ENCODE assay signal across 28 cellular contexts in the genomic region with DNA sequence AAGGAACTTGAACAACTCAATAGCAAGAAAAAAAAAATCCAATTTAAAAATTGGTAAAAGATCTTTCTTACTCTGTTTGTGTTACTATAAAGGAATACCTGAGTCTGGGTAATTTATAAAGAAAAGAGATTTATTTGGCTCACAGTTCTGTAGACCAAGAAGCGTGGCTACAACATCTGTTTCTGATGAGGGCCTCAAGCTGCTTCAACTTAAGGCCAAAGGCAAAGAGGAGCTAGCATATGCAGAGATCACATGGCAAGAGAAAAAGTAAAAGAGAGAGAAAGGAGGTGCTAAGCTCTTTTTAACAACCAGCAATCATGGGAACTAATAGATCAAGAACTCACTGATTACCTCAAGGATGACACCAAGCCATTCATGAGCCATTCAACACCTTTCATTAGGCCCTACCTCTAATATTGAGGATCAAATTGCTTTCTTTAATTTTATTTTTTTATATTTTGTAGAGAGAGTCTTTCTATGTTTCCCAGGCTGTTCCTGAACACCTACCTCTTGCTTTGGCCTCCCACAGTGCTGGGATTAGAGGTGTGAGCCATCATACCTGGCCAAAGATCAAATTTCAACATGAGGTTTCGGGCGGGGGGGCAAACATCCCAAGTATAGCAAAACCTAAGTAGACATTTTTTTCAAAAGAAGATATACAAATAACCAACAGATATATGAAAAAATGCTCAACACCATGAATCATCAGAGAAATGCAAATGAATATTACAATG. TPM values are rescaled to one million over a fixed set of nuclear protein-coding genes. Genes with fewer than 3 reads are reported as not detected.
"Had no signal": no experiment of that assay in that cellular context is flagged by ENCODE, and none has a peak within 500 bp of the region (broad histone marks: within the 10 kb centered on the region; RNA-seq: fewer than 3 reads in every experiment).

No MANE protein-coding gene starts in this region.

- DNase-seq: hippocampal formation; immature natural killer cell; kidney; left colon; left lung; lower lobe of right lung; mammary epithelial cell; mesenchymal stem cell; midbrain; mucosa of descending colon; naive thymus-derived CD4-positive, alpha-beta T cell; ovary; stimulated activated CD4-positive, alpha-beta T cell treated with anti-CD3 and anti-CD28 coated beads, Interleukin-12 subunit alpha, Interleukin-12 subunit beta, amount 100 ng/mL, for 4 hours; stimulated activated CD4-positive, alpha-beta T cell treated with anti-CD3 and anti-CD28 coated beads, Interleukin-15, amount 100 ng/mL, for 24 hours; stimulated activated CD4-positive, alpha-beta T cell treated with anti-CD3 and anti-CD28 coated beads, Interleukin-2, amount 100 ng/mL, for 24 hours; stimulated activated CD4-positive, alpha-beta T cell treated with anti-CD3 and anti-CD28 coated beads, Interleukin-4, amount 100 ng/mL, for 1 hour; stimulated activated naive B cell treated with anti-CD40 and anti-IgM and Interleukin-4, amounts not matched to agents 10 μg/mL and 1 μg/mL and 100 μg/mL, for 72 hours; stimulated activated naive CD8-positive, alpha-beta T cell treated with anti-CD3 and anti-CD28 coated beads, Interleukin-15, Interleukin-2, amounts not matched to agents 100 U/mL and 50 U/mL, for 24 hours; stomach; testis; thyroid gland; transverse colon; upper lobe of left lung had no signal

- H3K36me3 ChIP-seq: left lung, lower lobe of right lung, ovary, right atrium auricular region, stomach, thyroid gland, transverse colon, upper lobe of left lung, vagina had no signal

- H3K9me3 ChIP-seq: ovary, testis, thyroid gland, vagina had no signal

- ATAC-seq: left colon; left lung; lower lobe of right lung; mucosa of descending colon; naive thymus-derived CD4-positive, alpha-beta T cell; natural killer cell treated with Interleukin-12 subunit alpha and Interleukin-12 subunit beta and Interleukin-15 and Interleukin-18, amount 100 ng/mL, for 72 hours; sciatic nerve; stimulated activated naive B cell treated with anti-CD40 and anti-IgM and Interleukin-4, amounts not matched to agents 10 μg/mL and 1 μg/mL and 100 μg/mL, for 72 hours; stimulated activated naive CD8-positive, alpha-beta T cell treated with anti-CD3 and anti-CD28 coated beads, Interleukin-15, Interleukin-2, amounts not matched to agents 100 U/mL and 50 U/mL, for 24 hours had no signal

- H3K27me3 ChIP-seq: left lung, ovary, right atrium auricular region, stomach, testis, thyroid gland, transverse colon, upper lobe of left lung, vagina had no signal

- H3K4me1 ChIP-seq: left lung, lower lobe of right lung, right atrium auricular region, stomach, testis, thyroid gland, transverse colon, upper lobe of left lung, vagina had no signal

- H3K4me3 ChIP-seq: left lung, lower lobe of right lung, mucosa of descending colon, ovary, right atrium auricular region, skin epidermis, stomach, testis, thyroid gland, transverse colon, upper lobe of left lung, vagina had no signal

- H3K27ac ChIP-seq: left lung, lower lobe of right lung, ovary, right atrium auricular region, skin epidermis, stomach, testis, thyroid gland, transverse colon, upper lobe of left lung, vagina had no signal

RNA-seq across cellular contexts. Expression of a gene that starts 15.9 kb away (rescaled TPM):
- total RNA-seq: natural killer cell treated with Interleukin-12 subunit alpha and Interleukin-12 subunit beta and Interleukin-15 and Interleukin-18, amount 100 ng/mL, for 72 hours had no signal
- polyA plus RNA-seq: immature natural killer cell; mammary epithelial cell; naive thymus-derived CD4-positive, alpha-beta T cell had no signal
